Comparison of ENCODE assay signal across 17 cellular contexts in genomic region chr6:124953808-124954207, GRCh38. TPM values are rescaled to one million over a fixed set of nuclear protein-coding genes. Genes with fewer than 3 reads are reported as not detected.
DNase-seq lines count a peak whose midpoint lies in the region; ATAC-seq, FAIRE-seq and TF ChIP-seq lines count a peak whose summit lies in the region.
"Had no signal": no experiment of that assay in that cellular context is flagged by ENCODE, and none has a peak within 500 bp of the region (broad histone marks: within the 10 kb centered on the region; RNA-seq: fewer than 3 reads in every experiment).

No MANE protein-coding gene starts in this region.

- no peak overlapping the region for H3K4me2 ChIP-seq in HepG2 (ENCODE audit: low read depth, low read length)
- H3K4me2 ChIP-seq: BLaER1 had no signal

- H3K4me3 ChIP-seq in HepG2 (replicated peaks in 1 of 3; ENCODE audit: insufficient read depth in 1 of 3, low read depth in 2 of 3, low read length in 3 of 3) = no peak overlapping the region
- no peak overlapping the region for H3K4me3 ChIP-seq in right lobe of liver
- H3K4me3 ChIP-seq in pancreas = no peak overlapping the region
- no peak overlapping the region for H3K4me3 ChIP-seq in dorsolateral prefrontal cortex
- H3K4me3 ChIP-seq: BLaER1 had no signal

- no peak for FAIRE-seq in HepG2 (lab: Jason Lieb, UNC)
- peak; percentile 60 for FAIRE-seq in endometrium (lab: Jason Lieb, UNC)
- peak; percentile 93 for FAIRE-seq in pancreas (lab: Jason Lieb, UNC)

- no peaks in the 10 kb centered on the region for H3K79me2 ChIP-seq in HepG2 (ENCODE audit: insufficient read depth, low read length)

- TF ChIP-seq EP300 in HepG2 (IDR thresholded peaks at IDR 0.05; ENCODE audit: low read depth in 2 of 2, low read length in 2 of 2) (no peak), HepG2 (CRISPR knock-in tag; IDR thresholded peaks at IDR 0.05; ENCODE audit: borderline replicate concordance) (no peak)

- H3K27ac Mint-ChIP-seq in mesothelial cell of epicardium = no peak overlapping the region
- H3K27ac Mint-ChIP-seq: CD14-positive monocyte; CD4-positive, alpha-beta memory T cell; H9 had no signal

- H3K36me3 ChIP-seq in HepG2 (replicated peaks in 1 of 2; ENCODE audit: control insufficient read depth in 1 of 2, insufficient read depth in 2 of 2, low read length in 2 of 2) = no peaks in the 10 kb centered on the region
- H3K36me3 ChIP-seq in right lobe of liver = no peaks in the 10 kb centered on the region
- no peaks in the 10 kb centered on the region for H3K36me3 ChIP-seq in pancreas
- H3K36me3 ChIP-seq: BLaER1 had no signal

- H2AFZ ChIP-seq in HepG2 (ENCODE audit: low read length) = no peak overlapping the region

- peaks cover 2% of the 10 kb centered on the region for H3K36me3 Mint-ChIP-seq in mesothelial cell of epicardium
- H3K36me3 Mint-ChIP-seq: CD14-positive monocyte; CD4-positive, alpha-beta memory T cell had no signal

- no peak for TF ChIP-seq POLR2A in HepG2 (IDR thresholded peaks at IDR 0.05; ENCODE audit: insufficient read depth in 1 of 2, low read depth in 2 of 2, low read length in 2 of 2)
- no peak for TF ChIP-seq POLR2A in right lobe of liver (IDR thresholded peaks at IDR 0.05)

- no peak for ATAC-seq in HepG2
- ATAC-seq in right lobe of liver = no peak
- no peak for ATAC-seq in pancreas

- no peak overlapping the region for H3K27ac ChIP-seq in HepG2 (ENCODE audit: extremely low read length, insufficient read depth, low read length)
- no peak overlapping the region for H3K27ac ChIP-seq in right lobe of liver
- H3K27ac ChIP-seq in pancreas = no peak overlapping the region
- no peak overlapping the region for H3K27ac ChIP-seq in dorsolateral prefrontal cortex
- H3K27ac ChIP-seq: 22Rv1, BLaER1 had no signal

- intact Hi-C loops in HepG2 (cut with micrococcal nuclease; ENCODE audit: unreplicated experiment) (no loop called here), right lobe of liver (cut with DNase I) (no loop called here), pancreas (cut with DNase I) (no loop called here), posterior vena cava (cut with DNase I) (no loop called here), dorsolateral prefrontal cortex (cut with DNase I) (no loop called here)

- CTCF ChIA-PET in HepG2 (lab: Yijun Ruan, JAX; ENCODE audit: low intra/inter-chr PET ratio, low total read pairs) = no interaction called here

- H3K9me3 ChIP-seq in HepG2 (ENCODE audit: low read length) = no peaks in the 10 kb centered on the region
- no peaks in the 10 kb centered on the region for H3K9me3 ChIP-seq in right lobe of liver
- H3K9me3 ChIP-seq in pancreas = no peaks in the 10 kb centered on the region
- H3K9me3 ChIP-seq: BLaER1 had no signal

- H4K20me1 ChIP-seq in HepG2 (ENCODE audit: insufficient read depth, low read length) = no peaks in the 10 kb centered on the region
- H4K20me1 ChIP-seq: BLaER1 had no signal

- TF ChIP-seq RAD21 in HepG2 (CRISPR knock-in tag; IDR thresholded peaks at IDR 0.05) = no peak

- POLR2A ChIA-PET in HepG2 (lab: Yijun Ruan, JAX) = no interaction called here

- 6% methylated on average over 1 of the region's 1 CpG for WGBS in HepG2 (ENCODE audit: low lambda C conversion rate)
- WGBS in right lobe of liver (ENCODE audit: insufficient coverage, low coverage, low lambda C conversion rate, missing lambda C conversion rate) = 89% methylated on average over 1 of the region's 1 CpG
- WGBS in pancreas, 2 donors = 94 to 99% methylated on average over 1 of the region's 1 CpG

- H3K9me3 Mint-ChIP-seq in mesothelial cell of epicardium = peaks cover 2% of the 10 kb centered on the region

- H3K4me3 Mint-ChIP-seq in mesothelial cell of epicardium = no peak overlapping the region
- H3K4me3 Mint-ChIP-seq: CD14-positive monocyte; CD4-positive, alpha-beta memory T cell; H9 had no signal

- no peak for DNase-seq in HepG2 (ENCODE audit: low spot score)
- no peak for DNase-seq in right lobe of liver
- no peak for DNase-seq in pancreas
- no peak for DNase-seq in mesothelial cell of epicardium (ENCODE audit: low spot score in 2 of 2, unreplicated experiment in 2 of 2)
- no peak for DNase-seq in posterior vena cava (ENCODE audit: low spot score)
- no peak for DNase-seq in dorsolateral prefrontal cortex
- DNase-seq: CD4-positive, alpha-beta memory T cell; DMS153; DMS79; GF-D8; GOT3; H9 had no signal

- H3K27me3 Mint-ChIP-seq in mesothelial cell of epicardium (ENCODE audit: low read depth) = no peaks in the 10 kb centered on the region

- TF ChIP-seq CTCF in HepG2 (CRISPR knock-in tag; IDR thresholded peaks at IDR 0.05) (no peak), right lobe of liver (IDR thresholded peaks at IDR 0.05) (no peak), pancreas (IDR thresholded peaks at IDR 0.05) (no peak), mesothelial cell of epicardium (IDR thresholded peaks at IDR 0.05; ENCODE audit: unreplicated experiment) (no peak), dorsolateral prefrontal cortex (IDR thresholded peaks at IDR 0.05 in 54 of 56, conservative IDR thresholded peaks at IDR 0.05 in 2 of 56; ENCODE audit: low read depth in 1 of 56, partially characterized antibody in 56 of 56) (no peak)

- H3K4me1 Mint-ChIP-seq in mesothelial cell of epicardium = peaks cover 8% of the 10 kb centered on the region
- H3K4me1 Mint-ChIP-seq: CD4-positive, alpha-beta memory T cell had no signal

- BruUV-seq in HepG2 (replicated peaks; lab: Mats Ljungman, UMichigan) = no TSS peak

- H3K4me1 ChIP-seq in HepG2 (ENCODE audit: insufficient read depth, low read length) (no peaks in the 10 kb centered on the region), right lobe of liver (no peaks in the 10 kb centered on the region), pancreas (no peaks in the 10 kb centered on the region)
- H3K4me1 ChIP-seq: BLaER1 had no signal

- no peak overlapping the region for H3K9ac ChIP-seq in HepG2 (ENCODE audit: insufficient read depth, low read depth, low read length)
- H3K9ac ChIP-seq: BLaER1 had no signal

- no peaks in the 10 kb centered on the region for H3K27me3 ChIP-seq in HepG2 (ENCODE audit: control insufficient read depth in 1 of 2, insufficient read depth in 2 of 2, low read length in 2 of 2)
- H3K27me3 ChIP-seq in right lobe of liver = no peaks in the 10 kb centered on the region
- H3K27me3 ChIP-seq in pancreas = no peaks in the 10 kb centered on the region
- no peaks in the 10 kb centered on the region for H3K27me3 ChIP-seq in dorsolateral prefrontal cortex
- H3K27me3 ChIP-seq: BLaER1 had no signal

- in situ Hi-C loops in HepG2 (cut with HindIII; ENCODE audit: extremely low pct_ligation_motif_present, low pct_unique_long_range_greater_than_20kb) = no loop called here

TF ChIP-seq in HepG2, 621 proteins besides CTCF, POLR2A, EP300 and RAD21:
- peak; percentile 76 for TF ChIP-seq ATF7 (IDR thresholded peaks at IDR 0.05)
- TF ChIP-seq ATF7 (CRISPR knock-in tag; IDR thresholded peaks at IDR 0.05) = no peak
- TF ChIP-seq NFIC (IDR thresholded peaks at IDR 0.05; ENCODE audit: low read length) = no peak

RNA-seq across cellular contexts. Expression of gene RNF217, which starts 8.4 kb away (rescaled TPM):
- total RNA-seq in HepG2 (2016; rRNA removed; fragmentation: Illumina TruSeq; extraction: Trizol) = 1.2 and 2.2 TPM in 2 replicates
- 1.1 TPM in 2 replicates for total RNA-seq in HepG2 (2016; cell fraction: cytosol; rRNA removed; fragmentation: Illumina TruSeq; extraction: Trizol; ENCODE audit: low read depth)
- 2.3 and 3.0 TPM in 2 replicates for total RNA-seq in HepG2 (2016; cell fraction: insoluble cytoplasmic fraction; rRNA removed; fragmentation: Illumina TruSeq; extraction: Trizol)
- 1.4 TPM in 2 replicates for total RNA-seq in HepG2 (2016; cell fraction: membrane; rRNA removed; fragmentation: Illumina TruSeq; extraction: Trizol)
- 2.8 and 3.1 TPM in 2 replicates for total RNA-seq in HepG2 (2016; cell fraction: nucleus; rRNA removed; fragmentation: Illumina TruSeq; extraction: Trizol)
- polyA plus RNA-seq in HepG2 (2011; rRNA removed) = 1.9 and 2.4 TPM in 2 replicates
- polyA plus RNA-seq in HepG2 (2011; cell fraction: cytosol; rRNA removed) = 0.67 and 0.81 TPM in 2 replicates
- 9.2 and 10.0 TPM in 2 replicates for polyA plus RNA-seq in HepG2 (2011; cell fraction: nucleus; rRNA removed)
- 1.4 and 1.6 TPM in 2 replicates for polyA plus RNA-seq in HepG2 (2012)
- polyA plus RNA-seq in HepG2 (2016; cell fraction: cytosol; fragmentation: Illumina TruSeq; extraction: Trizol; ENCODE audit: low read depth) = 0.18 and 0.36 TPM in 2 replicates
- 0.72 and 0.83 TPM in 2 replicates for polyA plus RNA-seq in HepG2 (2016; cell fraction: insoluble cytoplasmic fraction; fragmentation: Illumina TruSeq; extraction: Trizol; ENCODE audit: low read depth)
- 0.69 and 0.73 TPM in 2 replicates for polyA plus RNA-seq in HepG2 (2016; cell fraction: membrane; fragmentation: Illumina TruSeq; extraction: Trizol; ENCODE audit: low read depth)
- polyA plus RNA-seq in HepG2 (2016; cell fraction: nucleus; fragmentation: Illumina TruSeq; extraction: Trizol; ENCODE audit: insufficient read depth, low read depth) = 3.2 and 4.7 TPM in 2 replicates
- polyA minus RNA-seq in HepG2 (2011; rRNA and poly(A)+ RNA removed; ENCODE audit: low replicate concordance) = 2.2 and 14.0 TPM in 2 replicates
- polyA minus RNA-seq in HepG2 (2011; cell fraction: cytosol; rRNA and poly(A)+ RNA removed) = 1.5 and 7.3 TPM in 2 replicates
- 9.5 and 10.7 TPM in 2 replicates for polyA minus RNA-seq in HepG2 (2011; cell fraction: nucleus; rRNA and poly(A)+ RNA removed)
- 10 to 100 TPM in 5 of 6 experiments, 1 to 10 TPM in 1; 9.8 to 20.7 (median 14.3) TPM for total RNA-seq in right lobe of liver
- total RNA-seq in pancreas = 10 to 100 TPM in 2 of 6 donors, 1 to 10 TPM in 4; 4.6 to 14.3 (median 8.3) TPM
- 1 to 10 TPM; 3.4 to 3.6 TPM for polyA plus RNA-seq in pancreas
- total RNA-seq in mesothelial cell of epicardium = 49.8 to 54.9 TPM (median 51.1 TPM) in 3 replicates
- total RNA-seq in posterior vena cava = 10 to 100 TPM; 23.7 to 29.2 TPM
- total RNA-seq in dorsolateral prefrontal cortex = 10 to 100 TPM; 13.2 to 35.6 (median 22.1) TPM
- total RNA-seq: HT-29 had no signal
